In genomic region chr16:27330542-27330941, GRCh38 we compare ENCODE assay signal across 10 cellular contexts. TPM values are rescaled to one million over a fixed set of nuclear protein-coding genes. Genes with fewer than 3 reads are reported as not detected.
DNase-seq lines count a peak whose midpoint lies in the region; ATAC-seq and TF ChIP-seq lines count a peak whose summit lies in the region.
"Had no signal": no experiment of that assay in that cellular context is flagged by ENCODE, and none has a peak within 500 bp of the region (broad histone marks: within the 10 kb centered on the region; RNA-seq: fewer than 3 reads in every experiment).

No MANE protein-coding gene starts in this region.

- H3K4me1 ChIP-seq in CD8-positive, alpha-beta T cell (ENCODE audit: insufficient read depth, low read length), result peaks cover 30% of the 10 kb centered on the region
- peaks cover 9 to 76% (median 47%) of the 10 kb centered on the region in 9 donors for H3K4me1 ChIP-seq in heart right ventricle

- peaks cover 52% of the 10 kb centered on the region for H3K4me1 Mint-ChIP-seq in CD8-positive, alpha-beta T cell (ENCODE audit: low read depth)
- peaks cover 75% of the 10 kb centered on the region for H3K4me1 Mint-ChIP-seq in activated naive CD8-positive, alpha-beta T cell treated with anti-CD3 and anti-CD28 coated beads, Interleukin-2, amount 50 U/mL, for 24 hours

- POLR2A ChIA-PET in CD8-positive, alpha-beta T cell (lab: Charles Lee), result interaction anchor here (0.8 to 1.0 kb wide), 2 partner anchors 16 to 37 kb away, joined by 3 read pairs; no protein-coding TSS in a partner anchor

- ATAC-seq in CD8-positive, alpha-beta T cell, result no peak
- no peak for ATAC-seq in activated naive CD8-positive, alpha-beta T cell treated with anti-CD3 and anti-CD28 coated beads, Interleukin-2, amount 50 U/mL, for 24 hours
- ATAC-seq in heart right ventricle, result peak in 7 of 8 donors; percentile 58 to 83 (median 77)
- peak; percentile 83 for ATAC-seq in sciatic nerve
- ATAC-seq in SK-N-SH treated with all-trans-retinoic acid at 6 μM for 48 hours, result no peak
- ATAC-seq in GM21717 (IDR thresholded peaks at IDR 0.05; ENCODE audit: unreplicated experiment), result no peak
- no peak for ATAC-seq in HG03571 (IDR thresholded peaks at IDR 0.05; ENCODE audit: unreplicated experiment)

- DNase-seq in CD8-positive, alpha-beta T cell, result no peak
- no peak for DNase-seq in activated naive CD8-positive, alpha-beta T cell treated with anti-CD3 and anti-CD28 coated beads, Interleukin-2, amount 50 U/mL, for 24 hours
- DNase-seq in heart right ventricle (peak; percentile 42 to 84), sciatic nerve (ENCODE audit: low spot score) (no peak), germinal center (ENCODE audit: low spot score) (no peak)
- DNase-seq: activated naive CD8-positive, alpha-beta T cell treated with anti-CD3 and anti-CD28 coated beads, Interleukin-2, amount 10 ng/mL, durations not matched to agents 7 days and 5 days had no signal

- no peak overlapping the region for H3K4me3 Mint-ChIP-seq in CD8-positive, alpha-beta T cell
- H3K4me3 Mint-ChIP-seq in activated naive CD8-positive, alpha-beta T cell treated with anti-CD3 and anti-CD28 coated beads, Interleukin-2, amount 50 U/mL, for 24 hours, result no peak overlapping the region
- H3K4me3 Mint-ChIP-seq: activated naive CD8-positive, alpha-beta T cell treated with anti-CD3 and anti-CD28 coated beads, Interleukin-2, amount 10 ng/mL, durations not matched to agents 7 days and 5 days had no signal

- CTCF ChIA-PET in CD8-positive, alpha-beta T cell (lab: Charles Lee), result interaction anchor here (4.9 kb wide), 1 partner anchor 96 kb away, joined by 15 read pairs; no protein-coding TSS in a partner anchor

- H3K27ac ChIP-seq in CD8-positive, alpha-beta T cell (ENCODE audit: low read depth, low read length), result no peak overlapping the region
- H3K27ac ChIP-seq in heart right ventricle, result peak overlapping the region; percentile 48 to 100 (median 86)

- peaks cover 40% of the 10 kb centered on the region for H3K36me3 ChIP-seq in CD8-positive, alpha-beta T cell (ENCODE audit: insufficient read depth, low read length)
- peaks cover 0 to 55% (median 3%) of the 10 kb centered on the region in 9 donors for H3K36me3 ChIP-seq in heart right ventricle

- no peaks in the 10 kb centered on the region for H3K9me3 Mint-ChIP-seq in CD8-positive, alpha-beta T cell
- H3K9me3 Mint-ChIP-seq in activated naive CD8-positive, alpha-beta T cell treated with anti-CD3 and anti-CD28 coated beads, Interleukin-2, amount 50 U/mL, for 24 hours, result no peaks in the 10 kb centered on the region
- H3K9me3 Mint-ChIP-seq: activated naive CD8-positive, alpha-beta T cell treated with anti-CD3 and anti-CD28 coated beads, Interleukin-2, amount 10 ng/mL, durations not matched to agents 7 days and 5 days had no signal

- WGBS in heart right ventricle, 2 donors, result 46 to 54% methylated on average over 5 of the region's 5 CpGs

- H3K36me3 Mint-ChIP-seq in CD8-positive, alpha-beta T cell, result peaks cover 63% of the 10 kb centered on the region
- H3K36me3 Mint-ChIP-seq in activated naive CD8-positive, alpha-beta T cell treated with anti-CD3 and anti-CD28 coated beads, Interleukin-2, amount 50 U/mL, for 24 hours (ENCODE audit: low read depth), result peaks cover 77% of the 10 kb centered on the region

- H3K27me3 Mint-ChIP-seq in CD8-positive, alpha-beta T cell (ENCODE audit: low read depth), result no peaks in the 10 kb centered on the region
- H3K27me3 Mint-ChIP-seq in activated naive CD8-positive, alpha-beta T cell treated with anti-CD3 and anti-CD28 coated beads, Interleukin-2, amount 50 U/mL, for 24 hours, result no peaks in the 10 kb centered on the region
- H3K27me3 Mint-ChIP-seq: activated naive CD8-positive, alpha-beta T cell treated with anti-CD3 and anti-CD28 coated beads, Interleukin-2, amount 10 ng/mL, durations not matched to agents 7 days and 5 days; progenitor cell of endocrine pancreas had no signal

- intact Hi-C loops in CD8-positive, alpha-beta T cell (cut with DNase I, micrococcal nuclease), result no loop called here
- intact Hi-C loops in heart right ventricle (cut with DNase I) (loop anchor here in 4 of 10 donors (2.0 to 5.0 kb wide), 2 partner anchors 16 to 93 kb away; no protein-coding TSS in a partner anchor), sciatic nerve (cut with DNase I) (no loop called here)

- H3K27me3 ChIP-seq in CD8-positive, alpha-beta T cell (ENCODE audit: insufficient read depth, low read length), result no peaks in the 10 kb centered on the region
- no peaks in the 10 kb centered on the region for H3K27me3 ChIP-seq in heart right ventricle

- H3K4me3 ChIP-seq in CD8-positive, alpha-beta T cell (ENCODE audit: low read depth, low read length), result no peak overlapping the region
- H3K4me3 ChIP-seq in heart right ventricle, result no peak overlapping the region

- H3K27ac Mint-ChIP-seq in CD8-positive, alpha-beta T cell, result peak overlapping the region; percentile 20
- peak overlapping the region; percentile 21 for H3K27ac Mint-ChIP-seq in activated naive CD8-positive, alpha-beta T cell treated with anti-CD3 and anti-CD28 coated beads, Interleukin-2, amount 50 U/mL, for 24 hours
- H3K27ac Mint-ChIP-seq: activated naive CD8-positive, alpha-beta T cell treated with anti-CD3 and anti-CD28 coated beads, Interleukin-2, amount 10 ng/mL, durations not matched to agents 7 days and 5 days; progenitor cell of endocrine pancreas had no signal

- H3K9me3 ChIP-seq in CD8-positive, alpha-beta T cell (ENCODE audit: low read length), result no peaks in the 10 kb centered on the region
- no peaks in the 10 kb centered on the region for H3K9me3 ChIP-seq in heart right ventricle

- no peak for TF ChIP-seq CTCF in CD8-positive, alpha-beta T cell (IDR thresholded peaks at IDR 0.05)
- no peak for TF ChIP-seq CTCF in heart right ventricle (IDR thresholded peaks at IDR 0.05)

TF ChIP-seq in SK-N-SH treated with all-trans-retinoic acid at 6 μM for 48 hours, 23 proteins besides CTCF, POLR2A, EP300 and RAD21:
- TF ChIP-seq ZFP3 (CRISPR knock-in tag; IDR thresholded peaks at IDR 0.05), result no peak

RNA-seq across cellular contexts. Expression of gene IL4R, which starts 16.8 kb away (rescaled TPM):
- total RNA-seq in CD8-positive, alpha-beta T cell, result 100 to 1,000 TPM; 224 to 240 TPM
- total RNA-seq in heart right ventricle, result 10 to 100 TPM in 4 of 10 donors, 1 to 10 TPM in 6; 5.0 to 28.9 (median 9.7) TPM
- polyA plus RNA-seq in heart right ventricle, result 10 to 100 TPM; 10.0 to 10.2 TPM
- total RNA-seq in sciatic nerve, result 62.8 TPM

Comparison
In these comparisons a context has a peak if more than half of its experiments do, and no peak if none do; other contexts are left out.
1. ATAC-seq: peak in heart right ventricle (7 of 8) and sciatic nerve (single experiment); none in CD8-positive, alpha-beta T cell (single experiment), activated naive CD8-positive, alpha-beta T cell treated with anti-CD3 and anti-CD28 coated beads, Interleukin-2, amount 50 U/mL, for 24 hours (single experiment), SK-N-SH treated with all-trans-retinoic acid at 6 μM for 48 hours (single experiment), GM21717 (single experiment) and HG03571 (single experiment).
2. DNase-seq: peak in heart right ventricle (2 of 2); none in CD8-positive, alpha-beta T cell (0 of 7), activated naive CD8-positive, alpha-beta T cell treated with anti-CD3 and anti-CD28 coated beads, Interleukin-2, amount 50 U/mL, for 24 hours (single experiment), sciatic nerve (single experiment) and germinal center (single experiment).